13 cellular contexts compared by ENCODE assay signal in genomic region chr15:99613481-99613880, GRCh38.
"Had no signal": no experiment of that assay in that cellular context is flagged by ENCODE, and none has a peak within 500 bp of the region (broad histone marks: within the 10 kb centered on the region; RNA-seq: fewer than 3 reads in every experiment).

No MANE protein-coding gene starts in this region.

- H3K4me3 ChIP-seq: mucosa of descending colon, psoas muscle, vagina had no signal

- FAIRE-seq: kidney had no signal

- H3K27me3 ChIP-seq: vagina had no signal

- DNase-seq: activated CD4-positive, alpha-beta T cell treated with anti-CD3 and anti-CD28 coated beads, Interleukin-2, amount 10 ng/mL, durations not matched to agents 24 days and 14 days; activated naive CD4-positive, alpha-beta T cell treated with anti-CD3 and anti-CD28 coated beads for 36 hours; central memory CD4-positive, alpha-beta T cell; cortex of kidney; effector CD8-positive, alpha-beta T cell; mucosa of descending colon; stimulated activated CD4-positive, alpha-beta T cell treated with anti-CD3 and anti-CD28 coated beads, Interleukin-2, amount 100 ng/mL, for 24 hours; stimulated activated naive CD8-positive, alpha-beta T cell treated with anti-CD3 and anti-CD28 coated beads, Interleukin-15, Interleukin-2, amounts not matched to agents 100 U/mL and 50 U/mL, for 24 hours; T-cell had no signal

- ATAC-seq: stimulated activated naive CD8-positive, alpha-beta T cell treated with anti-CD3 and anti-CD28 coated beads, Interleukin-15, Interleukin-2, amounts not matched to agents 100 U/mL and 50 U/mL, for 24 hours; T-cell had no signal

- H3K27ac ChIP-seq: vagina, VCaP had no signal

- H3K36me3 ChIP-seq: vagina had no signal

- H3K9me3 ChIP-seq: mucosa of descending colon, psoas muscle, vagina had no signal
